In genomic region chr4:150867148-150867547, GRCh38 we compare ENCODE assay signal across 8 cellular contexts.
DNase-seq lines count a peak whose midpoint lies in the region; ATAC-seq and TF ChIP-seq lines count a peak whose summit lies in the region.

No MANE protein-coding gene starts in this region.

- no peak overlapping the region for H3K27ac Mint-ChIP-seq in naive thymus-derived CD4-positive, alpha-beta T cell

- peak; percentile 48 for TF ChIP-seq CTCF in GM13977 (IDR thresholded peaks at IDR 0.05; ENCODE audit: extremely low read depth, insufficient read depth, missing control alignments)

- POLR2A ChIA-PET in naive thymus-derived CD4-positive, alpha-beta T cell (lab: Charles Lee) = no interaction called here

- peaks cover 0 to 2% (median 0%) of the 10 kb centered on the region in 11 donors for H3K9me3 Mint-ChIP-seq in naive thymus-derived CD4-positive, alpha-beta T cell

- peak; percentile 76 for ATAC-seq in HG02852 (IDR thresholded peaks at IDR 0.05; ENCODE audit: unreplicated experiment)
- peak; percentile 94 for ATAC-seq in naive thymus-derived CD4-positive, alpha-beta T cell
- ATAC-seq in HG03460 (IDR thresholded peaks at IDR 0.05; ENCODE audit: unreplicated experiment) = no peak

- H3K27ac ChIP-seq in naive thymus-derived CD4-positive, alpha-beta T cell (ENCODE audit: low read depth, low read length) = no peak overlapping the region

- in situ Hi-C loops in GM13977 (cut with MboI; ENCODE audit: low pct_unique_long_range_greater_than_20kb, low sequenced_read_pairs, unreplicated experiment) = loop anchor here (10.0 to 25.0 kb wide), 2 partner anchors 582 to 880 kb away; no protein-coding TSS in a partner anchor

- no peaks in the 10 kb centered on the region for H3K4me1 ChIP-seq in naive thymus-derived CD4-positive, alpha-beta T cell (ENCODE audit: control insufficient read depth in 2 of 2, insufficient read depth in 2 of 2, low read length in 2 of 2)

- peaks cover 0 to 8% (median 0%) of the 10 kb centered on the region in 3 experiments for H3K36me3 ChIP-seq in naive thymus-derived CD4-positive, alpha-beta T cell (ENCODE audit: control insufficient read depth in 2 of 3, insufficient read depth in 3 of 3, low read length in 3 of 3)

- intact Hi-C loops in naive thymus-derived CD4-positive, alpha-beta T cell (cut with micrococcal nuclease) = loop anchor here (1.0 to 5.0 kb wide), 6 partner anchors 40 to 886 kb away; no protein-coding TSS in a partner anchor

- H3K36me3 Mint-ChIP-seq in naive thymus-derived CD4-positive, alpha-beta T cell = peaks cover 0 to 12% (median 3%) of the 10 kb centered on the region in 5 donors

- CTCF ChIA-PET in naive thymus-derived CD4-positive, alpha-beta T cell (lab: Charles Lee) = interaction anchor here (0.6 to 1.6 kb wide), 15 partner anchors 11 to 1649 kb away, joined by 3 to 10 read pairs (median 3); no protein-coding TSS in a partner anchor

- H3K4me3 ChIP-seq in naive thymus-derived CD4-positive, alpha-beta T cell (ENCODE audit: low read length) = no peak overlapping the region

- peak; percentile 88 for DNase-seq in CD1c-positive myeloid dendritic cell (ENCODE audit: extremely low spot score)
- peak; percentile 66 for DNase-seq in GM13977 (ENCODE audit: low spot score)
- DNase-seq in NCI-H1417 treated with DMSO at 0.1 percent for 48 hours (lab: John Stamatoyannopoulos, UW) = peak; percentile 49
- peak; percentile 65 for DNase-seq in SKM-1 treated with dmso at 0.1 percent for 144 hours (lab: John Stamatoyannopoulos, UW; ENCODE audit: unreplicated experiment)
- peak; percentile 86 to 91 for DNase-seq in erythroblast (lab: John Stamatoyannopoulos, UW)
- DNase-seq in naive thymus-derived CD4-positive, alpha-beta T cell = peak in 7 of 9 donors; percentile 50 to 69 (median 64)

- H3K27me3 Mint-ChIP-seq in naive thymus-derived CD4-positive, alpha-beta T cell = no peaks in the 10 kb centered on the region

- no peaks in the 10 kb centered on the region for H3K4me1 Mint-ChIP-seq in naive thymus-derived CD4-positive, alpha-beta T cell

- H3K9me3 ChIP-seq in naive thymus-derived CD4-positive, alpha-beta T cell (ENCODE audit: control insufficient read depth in 2 of 3, low read length in 3 of 3) = no peaks in the 10 kb centered on the region

- no peaks in the 10 kb centered on the region for H3K27me3 ChIP-seq in naive thymus-derived CD4-positive, alpha-beta T cell (ENCODE audit: control insufficient read depth in 2 of 2, insufficient read depth in 2 of 2, low read length in 2 of 2)

- no peak overlapping the region for H3K4me3 Mint-ChIP-seq in naive thymus-derived CD4-positive, alpha-beta T cell

- no peak for TF ChIP-seq POLR2A in erythroblast (IDR thresholded peaks at IDR 0.05; ENCODE audit: low read length)
